In genomic region chr12:95963104-95963503, GRCh38 we compare ENCODE assay signal across 16 cellular contexts. TPM values are rescaled to one million over a fixed set of nuclear protein-coding genes. Genes with fewer than 3 reads are reported as not detected.
A peak's percentile ranks its signal among the peaks of the same experiment; 100 is the strongest.
DNase-seq lines count a peak whose midpoint lies in the region; ATAC-seq and TF ChIP-seq lines count a peak whose summit lies in the region.
"Had no signal": no experiment of that assay in that cellular context is flagged by ENCODE, and none has a peak within 500 bp of the region (broad histone marks: within the 10 kb centered on the region; RNA-seq: fewer than 3 reads in every experiment).

No MANE protein-coding gene starts in this region.

- BruUV-seq in Calu3 (replicated peaks; lab: Mats Ljungman, UMichigan) (no TSS peak), HCT116 (replicated peaks; lab: Mats Ljungman, UMichigan) (no TSS peak)

- H3K9me2 ChIP-seq in HCT116 (ENCODE audit: insufficient read depth), result no peaks in the 10 kb centered on the region

- CTCF ChIA-PET in Calu3 (lab: Charles Lee), result interaction anchor here (0.6 to 1.0 kb wide), 3 partner anchors 36 to 67 kb away, joined by 3 read pairs; no protein-coding TSS in a partner anchor
- CTCF ChIA-PET in HCT116 (lab: Charles Lee), result interaction anchor here (1.0 to 2.0 kb wide), 4 partner anchors 8 to 386 kb away, joined by 3 to 4 read pairs (median 3); no protein-coding TSS in a partner anchor
- CTCF ChIA-PET in CD8-positive, alpha-beta T cell (lab: Charles Lee), result interaction anchor here (1.6 kb wide), 1 partner anchor 45 kb away, joined by 5 read pairs; no protein-coding TSS in a partner anchor

- H3K27me3 Mint-ChIP-seq in Calu3 (ENCODE audit: unreplicated experiment), result no peaks in the 10 kb centered on the region
- no peaks in the 10 kb centered on the region for H3K27me3 Mint-ChIP-seq in CD8-positive, alpha-beta T cell (ENCODE audit: low read depth)
- H3K27me3 Mint-ChIP-seq: activated CD4-positive, alpha-beta T cell treated with anti-CD3 and anti-CD28 coated beads, Interleukin-2, amount 10 ng/mL, durations not matched to agents 7 days and 5 days; progenitor cell of endocrine pancreas had no signal

- POLR2A ChIA-PET in HCT116 (lab: Charles Lee), result no interaction called here
- POLR2A ChIA-PET in CD8-positive, alpha-beta T cell (lab: Charles Lee), result no interaction called here

- H3K4me1 ChIP-seq in HCT116 (ENCODE audit: control insufficient read depth in 1 of 2, insufficient read depth in 2 of 2, low read length in 2 of 2), result no peaks in the 10 kb centered on the region
- no peaks in the 10 kb centered on the region for H3K4me1 ChIP-seq in foreskin keratinocyte
- no peaks in the 10 kb centered on the region for H3K4me1 ChIP-seq in CD8-positive, alpha-beta T cell (ENCODE audit: insufficient read depth, low read length)
- H3K4me1 ChIP-seq: colonic mucosa, left ventricle myocardium inferior, thyroid gland had no signal

- peaks cover 10% of the 10 kb centered on the region for H3K4me1 Mint-ChIP-seq in Calu3 (ENCODE audit: low read depth, unreplicated experiment)
- no peaks in the 10 kb centered on the region for H3K4me1 Mint-ChIP-seq in CD8-positive, alpha-beta T cell (ENCODE audit: low read depth)
- H3K4me1 Mint-ChIP-seq: activated CD4-positive, alpha-beta T cell treated with anti-CD3 and anti-CD28 coated beads, Interleukin-2, amount 10 ng/mL, durations not matched to agents 7 days and 5 days; activated naive CD4-positive, alpha-beta T cell treated with anti-CD3 and anti-CD28 coated beads, Interleukin-2, amount 10 ng/mL, durations not matched to agents 7 days and 5 days had no signal

- H3K9me3 Mint-ChIP-seq in Calu3 (ENCODE audit: low read depth, unreplicated experiment), result no peaks in the 10 kb centered on the region
- H3K9me3 Mint-ChIP-seq in CD8-positive, alpha-beta T cell, result no peaks in the 10 kb centered on the region
- H3K9me3 Mint-ChIP-seq: activated CD4-positive, alpha-beta T cell treated with anti-CD3 and anti-CD28 coated beads, Interleukin-2, amount 10 ng/mL, durations not matched to agents 7 days and 5 days; activated naive CD4-positive, alpha-beta T cell treated with anti-CD3 and anti-CD28 coated beads, Interleukin-2, amount 10 ng/mL, durations not matched to agents 7 days and 5 days had no signal

- no peak overlapping the region for H3K9ac ChIP-seq in HCT116 (ENCODE audit: low read length)

- peak; percentile 86 for ATAC-seq in HCT116
- no peak for ATAC-seq in foreskin keratinocyte
- ATAC-seq in CD8-positive, alpha-beta T cell, result no peak

- H3K9me3 ChIP-seq in HCT116 (ENCODE audit: control insufficient read depth in 1 of 2, insufficient read depth in 1 of 2, low read depth in 1 of 2, low read length in 2 of 2), result no peaks in the 10 kb centered on the region
- H3K9me3 ChIP-seq in CD8-positive, alpha-beta T cell (ENCODE audit: low read length), result no peaks in the 10 kb centered on the region
- H3K9me3 ChIP-seq: colonic mucosa, left ventricle myocardium inferior, thyroid gland had no signal

- RAD21 ChIA-PET in HCT116 (lab: Charles Lee; ENCODE audit: low non-redundant PET in 1 of 2, low total read pairs in 2 of 2, uncharacterized antibody in 2 of 2, unreplicated experiment in 2 of 2), result no interaction called here

- DNase-seq in Calu3 (peak; percentile 10), HCT116 (ENCODE audit: low read depth, low spot score) (peak; percentile 18), OCI-M1 (lab: John Stamatoyannopoulos, UW) (peak; percentile 72), foreskin keratinocyte (no peak), cortex of kidney (lab: John Stamatoyannopoulos, UW) (no peak), ecto neural progenitor cell (ENCODE audit: low spot score) (no peak), AG08396 (ENCODE audit: low spot score) (no peak)
- no peak for DNase-seq in CD8-positive, alpha-beta T cell
- DNase-seq: activated CD4-positive, alpha-beta T cell treated with anti-CD3 and anti-CD28 coated beads, Interleukin-2, amount 10 ng/mL, durations not matched to agents 7 days and 5 days; activated naive CD4-positive, alpha-beta T cell treated with anti-CD3 and anti-CD28 coated beads, Interleukin-2, amount 10 ng/mL, durations not matched to agents 7 days and 5 days; colonic mucosa; left ventricle myocardium inferior; thyroid gland had no signal

- TF ChIP-seq CTCF in Calu3 (IDR thresholded peaks at IDR 0.05; ENCODE audit: unreplicated experiment) (no peak), HCT116 (IDR thresholded peaks at IDR 0.05 in 2 of 3, conservative IDR thresholded peaks at IDR 0.05 in 1 of 3; ENCODE audit: borderline replicate concordance in 1 of 3, insufficient read depth in 1 of 3, low read depth in 2 of 3, low read length in 2 of 3) (peak; percentile 34 to 60 (median 59); a peak in 5 of 6 replicates), foreskin keratinocyte (conservative IDR thresholded peaks at IDR 0.05) (peak; percentile 34)
- no peak for TF ChIP-seq CTCF in CD8-positive, alpha-beta T cell (IDR thresholded peaks at IDR 0.05)

- H3K4me3 Mint-ChIP-seq in Calu3 (ENCODE audit: low read depth, unreplicated experiment), result no peak overlapping the region
- no peak overlapping the region for H3K4me3 Mint-ChIP-seq in CD8-positive, alpha-beta T cell
- H3K4me3 Mint-ChIP-seq: activated CD4-positive, alpha-beta T cell treated with anti-CD3 and anti-CD28 coated beads, Interleukin-2, amount 10 ng/mL, durations not matched to agents 7 days and 5 days; activated naive CD4-positive, alpha-beta T cell treated with anti-CD3 and anti-CD28 coated beads, Interleukin-2, amount 10 ng/mL, durations not matched to agents 7 days and 5 days had no signal

- intact Hi-C loops in Calu3 (cut with micrococcal nuclease; ENCODE audit: unreplicated experiment), result loop anchor here (5.0 kb wide), 1 partner anchor 34 kb away; the partner anchor contains the start of gene HAL
- intact Hi-C loops in HCT116 (cut with micrococcal nuclease), result loop anchor here (5.0 kb wide), 1 partner anchor 141 kb away; no protein-coding TSS in a partner anchor
- intact Hi-C loops in CD8-positive, alpha-beta T cell (cut with DNase I, micrococcal nuclease), result no loop called here

- no peak overlapping the region for H3K4me2 ChIP-seq in HCT116 (ENCODE audit: low read length)

- no peak overlapping the region for H3K27ac Mint-ChIP-seq in Calu3 (ENCODE audit: unreplicated experiment)
- H3K27ac Mint-ChIP-seq in CD8-positive, alpha-beta T cell, result no peak overlapping the region
- H3K27ac Mint-ChIP-seq: activated CD4-positive, alpha-beta T cell treated with anti-CD3 and anti-CD28 coated beads, Interleukin-2, amount 10 ng/mL, durations not matched to agents 7 days and 5 days; activated naive CD4-positive, alpha-beta T cell treated with anti-CD3 and anti-CD28 coated beads, Interleukin-2, amount 10 ng/mL, durations not matched to agents 7 days and 5 days; progenitor cell of endocrine pancreas had no signal

- H3K36me3 ChIP-seq in HCT116 (ENCODE audit: control insufficient read depth in 1 of 2, insufficient read depth in 2 of 2, low read length in 2 of 2), result 0 out of 4 replicates have a peak, but pooled peaks cover 0 to 2% of the 10 kb centered on the region in 2 experiments
- H3K36me3 ChIP-seq in CD8-positive, alpha-beta T cell (ENCODE audit: insufficient read depth, low read length), result no peaks in the 10 kb centered on the region
- H3K36me3 ChIP-seq: colonic mucosa, left ventricle myocardium inferior, thyroid gland had no signal

- TF ChIP-seq RAD21 in HCT116 (IDR thresholded peaks at IDR 0.05; ENCODE audit: low read depth), result peak; percentile 71

- no peaks in the 10 kb centered on the region for H3K36me3 Mint-ChIP-seq in Calu3 (ENCODE audit: insufficient read depth, unreplicated experiment)
- peaks cover 14% of the 10 kb centered on the region for H3K36me3 Mint-ChIP-seq in CD8-positive, alpha-beta T cell
- H3K36me3 Mint-ChIP-seq: activated naive CD4-positive, alpha-beta T cell treated with anti-CD3 and anti-CD28 coated beads, Interleukin-2, amount 10 ng/mL, durations not matched to agents 7 days and 5 days had no signal

- H3K27ac ChIP-seq in HCT116 (ENCODE audit: low read depth, low read length) (no peak overlapping the region), foreskin keratinocyte (no peak overlapping the region)
- no peak overlapping the region for H3K27ac ChIP-seq in CD8-positive, alpha-beta T cell (ENCODE audit: low read depth, low read length)
- H3K27ac ChIP-seq: colonic mucosa, left ventricle myocardium inferior, thyroid gland had no signal

- no peaks in the 10 kb centered on the region for H3K27me3 ChIP-seq in HCT116 (ENCODE audit: insufficient read depth, low read length)
- peaks cover 12% of the 10 kb centered on the region for H3K27me3 ChIP-seq in foreskin keratinocyte
- H3K27me3 ChIP-seq in CD8-positive, alpha-beta T cell (ENCODE audit: insufficient read depth, low read length), result no peaks in the 10 kb centered on the region
- H3K27me3 ChIP-seq: colonic mucosa, thyroid gland had no signal

- H4K20me1 ChIP-seq in HCT116 (ENCODE audit: insufficient read depth), result no peaks in the 10 kb centered on the region

- H2AFZ ChIP-seq in HCT116 (ENCODE audit: low read depth, low read length, poor library complexity, severe bottlenecking), result no peak overlapping the region

- H3K4me3 ChIP-seq in HCT116 (replicated peaks in 1 of 2; ENCODE audit: low read depth in 1 of 2, low read length in 2 of 2), result no peak overlapping the region
- H3K4me3 ChIP-seq in CD8-positive, alpha-beta T cell (ENCODE audit: low read depth, low read length), result no peak overlapping the region
- H3K4me3 ChIP-seq: colonic mucosa, left ventricle myocardium inferior, thyroid gland had no signal

- H3K79me2 ChIP-seq in HCT116 (ENCODE audit: insufficient read depth, low read length), result no peaks in the 10 kb centered on the region

- TF ChIP-seq POLR2A in HCT116 (IDR thresholded peaks at IDR 0.05; ENCODE audit: borderline replicate concordance, extremely low read depth, insufficient read depth, insufficient read length), result no peak

TF ChIP-seq in HCT116, 20 proteins besides CTCF, POLR2A, EP300 and RAD21:
- no peak for TF ChIP-seq SRF (IDR thresholded peaks at IDR 0.05; ENCODE audit: low read depth)
- TF ChIP-seq SIN3A (IDR thresholded peaks at IDR 0.05; ENCODE audit: low read depth), result no peak

RNA-seq across cellular contexts. Expression of gene AMDHD1, which starts 20.0 kb away (rescaled TPM):
- total RNA-seq in Calu3 (2022), result 1.2 and 1.6 TPM in 2 replicates
- 3.0 TPM for total RNA-seq in HCT116 (2021; ENCODE audit: unreplicated experiment)
- 1.5 and 2.2 TPM in 2 replicates for polyA plus RNA-seq in HCT116 (2012)
- 0.14 and 0.37 TPM in 2 replicates for total RNA-seq in foreskin keratinocyte
- polyA plus RNA-seq in foreskin keratinocyte, result 0.12 and 0.14 TPM in 2 replicates
- under 1 TPM; 0.25 to 0.68 TPM for total RNA-seq in CD8-positive, alpha-beta T cell

RNA-seq across cellular contexts. Expression of gene CCDC38, which starts 20.7 kb away (rescaled TPM):
- total RNA-seq in Calu3 (2022) (0.24 TPM in 1 of 2 replicates, not detected in the other), HCT116 (2021; ENCODE audit: unreplicated experiment) (0.27 TPM), foreskin keratinocyte (not detected in 2 replicates)
- 0.02 and 0.03 TPM in 2 replicates for polyA plus RNA-seq in HCT116 (2012)
- polyA plus RNA-seq in foreskin keratinocyte, result not detected in 2 replicates
- not detected for total RNA-seq in CD8-positive, alpha-beta T cell
- total RNA-seq: activated CD4-positive, alpha-beta T cell treated with anti-CD3 and anti-CD28 coated beads, Interleukin-2, amount 10 ng/mL, durations not matched to agents 7 days and 5 days; colonic mucosa; frontal cortex; progenitor cell of endocrine pancreas had no signal

RNA-seq across cellular contexts. Expression of gene HAL, which starts 33.0 kb away (rescaled TPM):
- 1.4 TPM in 2 replicates for total RNA-seq in Calu3 (2022)
- 1.8 TPM for total RNA-seq in HCT116 (2021; ENCODE audit: unreplicated experiment)
- 0.40 and 0.90 TPM in 2 replicates for polyA plus RNA-seq in HCT116 (2012)
- total RNA-seq in foreskin keratinocyte, result 0.42 and 0.48 TPM in 2 replicates
- 0.03 and 0.08 TPM in 2 replicates for polyA plus RNA-seq in foreskin keratinocyte
- under 1 TPM; 0.17 to 0.95 TPM for total RNA-seq in CD8-positive, alpha-beta T cell
- total RNA-seq: Daoy, frontal cortex, left ventricle myocardium inferior had no signal

Comparison
In these comparisons a context has a peak if more than half of its experiments do, and no peak if none do; other contexts are left out.
1. DNase-seq: peak in Calu3 (single experiment), HCT116 (single experiment) and OCI-M1 (single experiment); none in foreskin keratinocyte (0 of 2), cortex of kidney (single experiment), CD8-positive, alpha-beta T cell (0 of 7), ecto neural progenitor cell (single experiment) and AG08396 (single experiment).
2. CTCF ChIP-seq: peak in HCT116 (3 of 3) and foreskin keratinocyte (single experiment); none in Calu3 (single experiment) and CD8-positive, alpha-beta T cell (single experiment).
3. intact Hi-C loops: an anchor here in Calu3 (5.0 kb wide) and HCT116 (5.0 kb wide); none called in CD8-positive, alpha-beta T cell.